1 cellular context compared by ENCODE assay signal in the genomic region with DNA sequence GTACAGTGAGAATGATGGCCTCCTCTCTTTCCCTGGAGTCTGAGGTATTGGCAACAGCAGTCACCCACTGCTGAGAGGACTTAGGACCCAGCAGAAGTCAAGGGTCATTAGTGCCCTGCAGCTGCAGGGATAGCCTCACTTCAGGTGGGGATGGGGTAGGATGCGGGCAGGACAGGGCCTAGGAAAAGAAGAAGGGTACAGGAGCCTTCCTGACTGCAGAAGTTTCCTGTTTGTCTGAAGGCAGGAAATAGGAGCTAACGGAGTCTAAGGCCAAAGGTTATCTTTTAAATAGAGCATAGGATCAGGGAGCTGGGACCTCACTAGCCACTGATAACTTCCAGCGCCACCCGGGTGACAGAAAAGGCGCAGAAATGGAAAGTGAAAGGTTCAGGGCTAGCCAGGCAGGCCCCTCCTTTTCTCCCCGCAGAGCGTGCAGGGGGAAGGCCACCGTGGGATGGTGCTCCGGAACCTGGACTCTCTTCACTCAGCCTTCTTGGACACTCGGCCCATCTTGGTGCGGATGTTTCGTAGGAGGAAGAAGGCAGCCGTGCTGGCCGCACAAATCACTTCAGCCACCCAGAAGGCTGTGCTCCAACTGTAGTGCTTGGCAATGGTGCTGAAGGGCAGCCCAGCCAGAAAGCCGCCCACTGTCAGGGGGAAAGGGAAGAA.
TF ChIP-seq lines count a peak whose summit lies in the region.

No MANE protein-coding gene starts in this region.

TF ChIP-seq in GM23338, 12 proteins besides CTCF, POLR2A, EP300 and RAD21 (continued from another document):
- TF ChIP-seq, protein P1, sequence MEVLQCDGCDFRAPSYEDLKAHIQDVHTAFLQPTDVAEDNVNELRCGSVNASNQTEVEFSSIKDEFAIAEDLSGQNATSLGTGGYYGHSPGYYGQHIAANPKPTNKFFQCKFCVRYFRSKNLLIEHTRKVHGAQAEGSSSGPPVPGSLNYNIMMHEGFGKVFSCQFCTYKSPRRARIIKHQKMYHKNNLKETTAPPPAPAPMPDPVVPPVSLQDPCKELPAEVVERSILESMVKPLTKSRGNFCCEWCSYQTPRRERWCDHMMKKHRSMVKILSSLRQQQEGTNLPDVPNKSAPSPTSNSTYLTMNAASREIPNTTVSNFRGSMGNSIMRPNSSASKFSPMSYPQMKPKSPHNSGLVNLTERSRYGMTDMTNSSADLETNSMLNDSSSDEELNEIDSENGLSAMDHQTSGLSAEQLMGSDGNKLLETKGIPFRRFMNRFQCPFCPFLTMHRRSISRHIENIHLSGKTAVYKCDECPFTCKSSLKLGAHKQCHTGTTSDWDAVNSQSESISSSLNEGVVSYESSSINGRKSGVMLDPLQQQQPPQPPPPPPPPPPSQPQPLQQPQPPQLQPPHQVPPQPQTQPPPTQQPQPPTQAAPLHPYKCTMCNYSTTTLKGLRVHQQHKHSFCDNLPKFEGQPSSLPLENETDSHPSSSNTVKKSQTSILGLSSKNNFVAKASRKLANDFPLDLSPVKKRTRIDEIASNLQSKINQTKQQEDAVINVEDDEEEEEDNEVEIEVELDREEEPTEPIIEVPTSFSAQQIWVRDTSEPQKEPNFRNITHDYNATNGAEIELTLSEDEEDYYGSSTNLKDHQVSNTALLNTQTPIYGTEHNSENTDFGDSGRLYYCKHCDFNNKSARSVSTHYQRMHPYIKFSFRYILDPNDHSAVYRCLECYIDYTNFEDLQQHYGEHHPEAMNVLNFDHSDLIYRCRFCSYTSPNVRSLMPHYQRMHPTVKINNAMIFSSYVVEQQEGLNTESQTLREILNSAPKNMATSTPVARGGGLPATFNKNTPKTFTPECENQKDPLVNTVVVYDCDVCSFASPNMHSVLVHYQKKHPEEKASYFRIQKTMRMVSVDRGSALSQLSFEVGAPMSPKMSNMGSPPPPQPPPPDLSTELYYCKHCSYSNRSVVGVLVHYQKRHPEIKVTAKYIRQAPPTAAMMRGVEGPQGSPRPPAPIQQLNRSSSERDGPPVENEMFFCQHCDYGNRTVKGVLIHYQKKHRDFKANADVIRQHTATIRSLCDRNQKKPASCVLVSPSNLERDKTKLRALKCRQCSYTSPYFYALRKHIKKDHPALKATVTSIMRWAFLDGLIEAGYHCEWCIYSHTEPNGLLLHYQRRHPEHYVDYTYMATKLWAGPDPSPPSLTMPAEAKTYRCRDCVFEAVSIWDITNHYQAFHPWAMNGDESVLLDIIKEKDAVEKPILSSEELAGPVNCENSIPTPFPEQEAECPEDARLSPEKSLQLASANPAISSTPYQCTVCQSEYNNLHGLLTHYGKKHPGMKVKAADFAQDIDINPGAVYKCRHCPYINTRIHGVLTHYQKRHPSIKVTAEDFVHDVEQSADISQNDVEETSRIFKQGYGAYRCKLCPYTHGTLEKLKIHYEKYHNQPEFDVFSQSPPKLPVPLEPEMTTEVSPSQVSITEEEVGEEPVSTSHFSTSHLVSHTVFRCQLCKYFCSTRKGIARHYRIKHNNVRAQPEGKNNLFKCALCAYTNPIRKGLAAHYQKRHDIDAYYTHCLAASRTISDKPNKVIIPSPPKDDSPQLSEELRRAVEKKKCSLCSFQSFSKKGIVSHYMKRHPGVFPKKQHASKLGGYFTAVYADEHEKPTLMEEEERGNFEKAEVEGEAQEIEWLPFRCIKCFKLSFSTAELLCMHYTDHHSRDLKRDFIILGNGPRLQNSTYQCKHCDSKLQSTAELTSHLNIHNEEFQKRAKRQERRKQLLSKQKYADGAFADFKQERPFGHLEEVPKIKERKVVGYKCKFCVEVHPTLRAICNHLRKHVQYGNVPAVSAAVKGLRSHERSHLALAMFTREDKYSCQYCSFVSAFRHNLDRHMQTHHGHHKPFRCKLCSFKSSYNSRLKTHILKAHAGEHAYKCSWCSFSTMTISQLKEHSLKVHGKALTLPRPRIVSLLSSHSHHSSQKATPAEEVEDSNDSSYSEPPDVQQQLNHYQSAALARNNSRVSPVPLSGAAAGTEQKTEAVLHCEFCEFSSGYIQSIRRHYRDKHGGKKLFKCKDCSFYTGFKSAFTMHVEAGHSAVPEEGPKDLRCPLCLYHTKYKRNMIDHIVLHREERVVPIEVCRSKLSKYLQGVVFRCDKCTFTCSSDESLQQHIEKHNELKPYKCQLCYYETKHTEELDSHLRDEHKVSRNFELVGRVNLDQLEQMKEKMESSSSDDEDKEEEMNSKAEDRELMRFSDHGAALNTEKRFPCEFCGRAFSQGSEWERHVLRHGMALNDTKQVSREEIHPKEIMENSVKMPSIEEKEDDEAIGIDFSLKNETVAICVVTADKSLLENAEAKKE (CRISPR knock-in tag; IDR thresholded peaks at IDR 0.05): no peak
- TF ChIP-seq NANOG (IDR thresholded peaks at IDR 0.05; ENCODE audit: borderline replicate concordance): no peak
- no peak for TF ChIP-seq POLR2AphosphoS5 (IDR thresholded peaks at IDR 0.05; ENCODE audit: low read depth)
- TF ChIP-seq, protein P2, sequence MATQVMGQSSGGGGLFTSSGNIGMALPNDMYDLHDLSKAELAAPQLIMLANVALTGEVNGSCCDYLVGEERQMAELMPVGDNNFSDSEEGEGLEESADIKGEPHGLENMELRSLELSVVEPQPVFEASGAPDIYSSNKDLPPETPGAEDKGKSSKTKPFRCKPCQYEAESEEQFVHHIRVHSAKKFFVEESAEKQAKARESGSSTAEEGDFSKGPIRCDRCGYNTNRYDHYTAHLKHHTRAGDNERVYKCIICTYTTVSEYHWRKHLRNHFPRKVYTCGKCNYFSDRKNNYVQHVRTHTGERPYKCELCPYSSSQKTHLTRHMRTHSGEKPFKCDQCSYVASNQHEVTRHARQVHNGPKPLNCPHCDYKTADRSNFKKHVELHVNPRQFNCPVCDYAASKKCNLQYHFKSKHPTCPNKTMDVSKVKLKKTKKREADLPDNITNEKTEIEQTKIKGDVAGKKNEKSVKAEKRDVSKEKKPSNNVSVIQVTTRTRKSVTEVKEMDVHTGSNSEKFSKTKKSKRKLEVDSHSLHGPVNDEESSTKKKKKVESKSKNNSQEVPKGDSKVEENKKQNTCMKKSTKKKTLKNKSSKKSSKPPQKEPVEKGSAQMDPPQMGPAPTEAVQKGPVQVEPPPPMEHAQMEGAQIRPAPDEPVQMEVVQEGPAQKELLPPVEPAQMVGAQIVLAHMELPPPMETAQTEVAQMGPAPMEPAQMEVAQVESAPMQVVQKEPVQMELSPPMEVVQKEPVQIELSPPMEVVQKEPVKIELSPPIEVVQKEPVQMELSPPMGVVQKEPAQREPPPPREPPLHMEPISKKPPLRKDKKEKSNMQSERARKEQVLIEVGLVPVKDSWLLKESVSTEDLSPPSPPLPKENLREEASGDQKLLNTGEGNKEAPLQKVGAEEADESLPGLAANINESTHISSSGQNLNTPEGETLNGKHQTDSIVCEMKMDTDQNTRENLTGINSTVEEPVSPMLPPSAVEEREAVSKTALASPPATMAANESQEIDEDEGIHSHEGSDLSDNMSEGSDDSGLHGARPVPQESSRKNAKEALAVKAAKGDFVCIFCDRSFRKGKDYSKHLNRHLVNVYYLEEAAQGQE (IDR thresholded peaks at IDR 0.05; ENCODE audit: unreplicated experiment): no peak
TF ChIP-seq in GM23338: peak in this region for 0.
